Comparison of ENCODE assay signal across 23 cellular contexts in genomic region chr11:77159937-77160495, GRCh38. TPM values are rescaled to one million over a fixed set of nuclear protein-coding genes. Genes with fewer than 3 reads are reported as not detected.
DNase-seq lines count a peak whose midpoint lies in the region; ATAC-seq and TF ChIP-seq lines count a peak whose summit lies in the region.
"Had no signal": no experiment of that assay in that cellular context is flagged by ENCODE, and none has a peak within 500 bp of the region (broad histone marks: within the 10 kb centered on the region; RNA-seq: fewer than 3 reads in every experiment).

No MANE protein-coding gene starts in this region.

- no peak for TF ChIP-seq CTCF in left ventricle myocardium inferior (IDR thresholded peaks at IDR 0.05; ENCODE audit: borderline replicate concordance)

- no peak overlapping the region for H3K4me3 Mint-ChIP-seq in naive thymus-derived CD4-positive, alpha-beta T cell
- H3K4me3 Mint-ChIP-seq: CD14-positive monocyte; CD4-positive, alpha-beta T cell; CD8-positive, alpha-beta memory T cell; HFFc6 had no signal

- intact Hi-C loops in Right ventricle myocardium superior (cut with DNase I) (no loop called here), left ventricle myocardium inferior (cut with micrococcal nuclease) (no loop called here)
- intact Hi-C loops in naive thymus-derived CD4-positive, alpha-beta T cell (cut with micrococcal nuclease), result no loop called here

- no peaks in the 10 kb centered on the region for H3K27me3 ChIP-seq in left ventricle myocardium inferior (ENCODE audit: low read depth)
- H3K27me3 ChIP-seq in naive thymus-derived CD4-positive, alpha-beta T cell (ENCODE audit: control insufficient read depth in 2 of 2, insufficient read depth in 2 of 2, low read length in 2 of 2), result no peaks in the 10 kb centered on the region
- H3K27me3 ChIP-seq: BE2C; BLaER1 treated with 17β-estradiol and CSF1 and Interleukin-3, amounts not matched to agents 10 nM and 100 nM had no signal

- peaks cover 0 to 2% (median 0%) of the 10 kb centered on the region in 7 donors for H3K4me1 Mint-ChIP-seq in naive thymus-derived CD4-positive, alpha-beta T cell
- H3K4me1 Mint-ChIP-seq: CD14-positive monocyte had no signal

- H3K9me3 ChIP-seq in left ventricle myocardium inferior (replicated peaks), result no peaks in the 10 kb centered on the region
- no peaks in the 10 kb centered on the region for H3K9me3 ChIP-seq in naive thymus-derived CD4-positive, alpha-beta T cell (ENCODE audit: control insufficient read depth in 2 of 3, low read length in 3 of 3)
- H3K9me3 ChIP-seq: A549; BE2C; BLaER1 treated with 17β-estradiol and CSF1 and Interleukin-3, amounts not matched to agents 10 nM and 100 nM; HAP-1 had no signal

- POLR2A ChIA-PET in naive thymus-derived CD4-positive, alpha-beta T cell (lab: Charles Lee), result no interaction called here

- H3K27ac Mint-ChIP-seq in naive thymus-derived CD4-positive, alpha-beta T cell, result no peak overlapping the region
- no peak overlapping the region for H3K27ac Mint-ChIP-seq in activated naive CD4-positive, alpha-beta T cell treated with anti-CD3 and anti-CD28 coated beads, Interleukin-2, amount 50 U/mL, for 72 hours
- H3K27ac Mint-ChIP-seq: CD4-positive, alpha-beta T cell; HFFc6 had no signal

- H3K9me3 Mint-ChIP-seq in naive thymus-derived CD4-positive, alpha-beta T cell, result no peaks in the 10 kb centered on the region
- H3K9me3 Mint-ChIP-seq in activated naive CD4-positive, alpha-beta T cell treated with anti-CD3 and anti-CD28 coated beads, Interleukin-2, amount 50 U/mL, for 72 hours, result no peaks in the 10 kb centered on the region
- H3K9me3 Mint-ChIP-seq: CD4-positive, alpha-beta T cell; CD8-positive, alpha-beta memory T cell; HFFc6 had no signal

- peaks cover 0 to 2% (median 0%) of the 10 kb centered on the region in 5 donors for H3K27me3 Mint-ChIP-seq in naive thymus-derived CD4-positive, alpha-beta T cell
- H3K27me3 Mint-ChIP-seq: CD4-positive, alpha-beta T cell had no signal

- CTCF ChIA-PET in naive thymus-derived CD4-positive, alpha-beta T cell (lab: Charles Lee), result no interaction called here

- H3K4me3 ChIP-seq in left ventricle myocardium inferior, result no peak overlapping the region
- no peak overlapping the region for H3K4me3 ChIP-seq in naive thymus-derived CD4-positive, alpha-beta T cell (ENCODE audit: low read length)
- H3K4me3 ChIP-seq: A549; BLaER1 treated with 17β-estradiol and CSF1 and Interleukin-3, amounts not matched to agents 10 nM and 100 nM; GM12878; HAP-1 had no signal

- peak; percentile 32 for DNase-seq in Right ventricle myocardium superior
- DNase-seq in left ventricle myocardium inferior, result no peak
- DNase-seq in naive thymus-derived CD4-positive, alpha-beta T cell, result no peak
- no peak for DNase-seq in activated naive CD4-positive, alpha-beta T cell treated with anti-CD3 and anti-CD28 coated beads, Interleukin-2, amount 50 U/mL, for 72 hours (ENCODE audit: low spot score in 2 of 2)
- DNase-seq: 8988T; ACHN; AML-193; BE2C; CD4-positive, alpha-beta T cell; CD8-positive, alpha-beta memory T cell; DMS 273 treated with DMSO at 0.1 percent for 48 hours; DMS79; EL; GDM1; GOT3; HFFc6 had no signal

- peaks cover 3% of the 10 kb centered on the region for H3K4me1 ChIP-seq in left ventricle myocardium inferior
- no peaks in the 10 kb centered on the region for H3K4me1 ChIP-seq in naive thymus-derived CD4-positive, alpha-beta T cell (ENCODE audit: control insufficient read depth in 2 of 2, insufficient read depth in 2 of 2, low read length in 2 of 2)
- H3K4me1 ChIP-seq: A549, BE2C, HAP-1 had no signal

- no peaks in the 10 kb centered on the region for H3K36me3 Mint-ChIP-seq in naive thymus-derived CD4-positive, alpha-beta T cell
- no peaks in the 10 kb centered on the region for H3K36me3 Mint-ChIP-seq in activated naive CD4-positive, alpha-beta T cell treated with anti-CD3 and anti-CD28 coated beads, Interleukin-2, amount 50 U/mL, for 72 hours
- H3K36me3 Mint-ChIP-seq: CD14-positive monocyte; CD8-positive, alpha-beta memory T cell had no signal

- no peaks in the 10 kb centered on the region for H3K36me3 ChIP-seq in left ventricle myocardium inferior
- no peaks in the 10 kb centered on the region for H3K36me3 ChIP-seq in naive thymus-derived CD4-positive, alpha-beta T cell (ENCODE audit: control insufficient read depth in 2 of 3, insufficient read depth in 3 of 3, low read length in 3 of 3)
- H3K36me3 ChIP-seq: BE2C; BLaER1 treated with 17β-estradiol and CSF1 and Interleukin-3, amounts not matched to agents 10 nM and 100 nM; HAP-1 had no signal

- ATAC-seq in Right ventricle myocardium superior (ENCODE audit: poor library complexity) (no peak), esophagus mucosa (peak; percentile 17), GM18858 (IDR thresholded peaks at IDR 0.05; ENCODE audit: unreplicated experiment) (no peak)
- peak; percentile 27 for ATAC-seq in naive thymus-derived CD4-positive, alpha-beta T cell
- no peak for ATAC-seq in activated naive CD4-positive, alpha-beta T cell treated with anti-CD3 and anti-CD28 coated beads, Interleukin-2, amount 50 U/mL, for 72 hours
- ATAC-seq: A549, GM12878 had no signal

- no peak overlapping the region for H3K27ac ChIP-seq in left ventricle myocardium inferior (replicated peaks)
- no peak overlapping the region for H3K27ac ChIP-seq in naive thymus-derived CD4-positive, alpha-beta T cell (ENCODE audit: low read depth, low read length)
- H3K27ac ChIP-seq: A549; BLaER1 treated with 17β-estradiol and CSF1 and Interleukin-3, amounts not matched to agents 10 nM and 100 nM had no signal

RNA-seq across cellular contexts. Expression of gene MYO7A, which starts 32.0 kb away (rescaled TPM):
- total RNA-seq in Right ventricle myocardium superior, result 4.4 TPM
- total RNA-seq in left ventricle myocardium inferior, result 3.2 TPM
- total RNA-seq in esophagus mucosa, result 0.96 TPM
- 1 to 10 TPM in 1 of 5 experiments, under 1 TPM in 4; 0.07 to 2.5 (median 0.27) TPM for total RNA-seq in naive thymus-derived CD4-positive, alpha-beta T cell
- polyA plus RNA-seq in naive thymus-derived CD4-positive, alpha-beta T cell, result not detected
- total RNA-seq in activated naive CD4-positive, alpha-beta T cell treated with anti-CD3 and anti-CD28 coated beads, Interleukin-2, amount 50 U/mL, for 72 hours, result under 1 TPM in 1 of 2 donors, not detected in 1; 0.32 TPM

RNA-seq across cellular contexts. Expression of gene OMP, which starts 57.4 kb away (rescaled TPM):
- total RNA-seq in Right ventricle myocardium superior, result not detected
- not detected for total RNA-seq in left ventricle myocardium inferior
- not detected for total RNA-seq in esophagus mucosa
- total RNA-seq in naive thymus-derived CD4-positive, alpha-beta T cell, result 1 to 10 TPM in 1 of 5 experiments, not detected in 4; 1.1 TPM
- polyA plus RNA-seq in naive thymus-derived CD4-positive, alpha-beta T cell, result not detected
- not detected for total RNA-seq in activated naive CD4-positive, alpha-beta T cell treated with anti-CD3 and anti-CD28 coated beads, Interleukin-2, amount 50 U/mL, for 72 hours
- total RNA-seq: CD4-positive, alpha-beta T cell; CD8-positive, alpha-beta memory T cell; GM12878 had no signal
- polyA plus RNA-seq: A549; CD14-positive monocyte; CD8-positive, alpha-beta memory T cell; GM12878 had no signal

Comparison
In these comparisons a context has a peak if more than half of its experiments do, and no peak if none do; other contexts are left out.
1. ATAC-seq: peak in esophagus mucosa (single experiment) and naive thymus-derived CD4-positive, alpha-beta T cell (single experiment); none in Right ventricle myocardium superior (single experiment), activated naive CD4-positive, alpha-beta T cell treated with anti-CD3 and anti-CD28 coated beads, Interleukin-2, amount 50 U/mL, for 72 hours (0 of 2) and GM18858 (single experiment).